In the genomic region with DNA sequence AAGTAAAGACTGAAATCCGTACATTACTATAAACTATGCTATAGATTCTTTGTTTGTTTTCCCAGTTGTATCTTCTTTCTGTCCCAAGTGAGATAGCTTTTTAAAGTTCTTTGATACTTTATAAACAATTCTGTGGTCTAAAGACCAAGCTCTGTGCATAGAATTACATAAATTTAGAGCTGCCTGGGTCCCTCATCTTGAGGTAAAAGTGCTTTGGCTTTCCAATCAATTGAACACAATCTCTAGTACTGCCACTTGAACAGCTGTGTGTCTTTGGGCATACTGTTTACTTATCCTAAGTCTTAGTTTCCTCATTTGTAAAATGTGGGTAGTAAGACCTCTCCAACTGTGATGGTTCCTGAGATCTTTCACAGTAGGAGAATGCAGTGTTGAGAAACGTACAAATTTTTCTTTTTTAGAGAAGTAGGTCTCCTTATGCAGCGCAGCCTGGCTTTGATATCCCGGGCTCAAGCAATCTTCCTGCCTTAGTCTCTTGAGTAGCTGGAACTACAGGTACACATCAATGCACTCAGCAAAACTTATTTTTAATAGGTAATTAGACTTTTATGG, we compare ENCODE assay signal across 1 cellular context.
TF ChIP-seq lines count a peak whose summit lies in the region.

No MANE protein-coding gene starts in this region.

TF ChIP-seq in HepG2, 621 proteins besides CTCF, POLR2A, EP300 and RAD21:
- TF ChIP-seq, protein P1, sequence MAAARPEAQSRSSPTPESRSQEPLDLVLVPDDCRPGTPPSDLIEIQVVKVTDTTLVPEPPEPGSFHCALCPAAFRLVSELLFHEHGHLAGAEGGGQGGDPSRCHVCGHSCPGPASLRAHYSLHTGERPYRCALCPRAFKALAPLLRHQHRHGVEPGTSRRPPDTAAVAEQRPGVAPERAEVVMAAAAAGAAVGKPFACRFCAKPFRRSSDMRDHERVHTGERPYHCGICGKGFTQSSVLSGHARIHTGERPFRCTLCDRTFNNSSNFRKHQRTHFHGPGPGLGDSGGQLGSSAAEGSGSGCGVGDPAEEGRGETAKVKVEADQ (CRISPR knock-in tag; IDR thresholded peaks at IDR 0.05; ENCODE audit: borderline replicate concordance): no peak
